22 cellular contexts compared by ENCODE assay signal in genomic region chr16:73275024-73275423, GRCh38.
DNase-seq lines count a peak whose midpoint lies in the region; ATAC-seq, FAIRE-seq and TF ChIP-seq lines count a peak whose summit lies in the region.
"Had no signal": no experiment of that assay in that cellular context is flagged by ENCODE, and none has a peak within 500 bp of the region (broad histone marks: within the 10 kb centered on the region; RNA-seq: fewer than 3 reads in every experiment).

No MANE protein-coding gene starts in this region.

- H3K9me3 Mint-ChIP-seq in activated T-helper 1 cell treated with anti-CD3 and anti-CD28 coated beads, Interleukin-12 subunit alpha, Interleukin-12 subunit beta, Interleukin-2, Interleukin-4 antibody, amounts not matched to agents 30 ng/mL and 10 ng/mL and 1 ng/mL, durations not matched to agents 14 hours and 24 hours and 36 hours, result peaks cover 12% of the 10 kb centered on the region

- DNase-seq in left colon, result no peak
- no peak for DNase-seq in activated T-helper 1 cell treated with anti-CD3 and anti-CD28 coated beads, Interleukin-12 subunit alpha, Interleukin-12 subunit beta, Interleukin-2, Interleukin-4 antibody, amounts not matched to agents 30 ng/mL and 10 ng/mL and 1 ng/mL, durations not matched to agents 14 hours and 24 hours and 36 hours (ENCODE audit: low spot score)
- no peak for DNase-seq in SK-N-DZ (ENCODE audit: low spot score)
- DNase-seq in effector CD4-positive, alpha-beta T cell, result no peak
- no peak for DNase-seq in GM12892 (ENCODE audit: insufficient read length)
- DNase-seq: ACHN; activated CD8-positive, alpha-beta memory T cell treated with anti-CD3 and anti-CD28 coated beads, Interleukin-2, amount 50 U/mL, for 48 hours; activated effector memory CD4-positive, alpha-beta T cell treated with anti-CD3 and anti-CD28 coated beads, Interleukin-2, amount 50 U/mL, for 16 hours; brain microvascular endothelial cell; GDM1; head of caudate nucleus; Karpas-422; naive thymus-derived CD8-positive, alpha-beta T cell; NCI-H187 treated with DMSO at 0.1 percent for 48 hours; ovary; stimulated activated CD4-positive, alpha-beta T cell treated with anti-CD3 and anti-CD28 coated beads, Interleukin-15, amount 100 ng/mL, for 24 hours; T-helper 2 cell had no signal

- FAIRE-seq in GM12892 (lab: Jason Lieb, UNC), result no peak

- no peaks in the 10 kb centered on the region for H3K36me3 Mint-ChIP-seq in activated T-helper 1 cell treated with anti-CD3 and anti-CD28 coated beads, Interleukin-12 subunit alpha, Interleukin-12 subunit beta, Interleukin-2, Interleukin-4 antibody, amounts not matched to agents 30 ng/mL and 10 ng/mL and 1 ng/mL, durations not matched to agents 14 hours and 24 hours and 36 hours (ENCODE audit: low read depth)
- H3K36me3 Mint-ChIP-seq: naive thymus-derived CD8-positive, alpha-beta T cell had no signal

- H3K4me3 Mint-ChIP-seq in activated T-helper 1 cell treated with anti-CD3 and anti-CD28 coated beads, Interleukin-12 subunit alpha, Interleukin-12 subunit beta, Interleukin-2, Interleukin-4 antibody, amounts not matched to agents 30 ng/mL and 10 ng/mL and 1 ng/mL, durations not matched to agents 14 hours and 24 hours and 36 hours, result no peak overlapping the region
- H3K4me3 Mint-ChIP-seq: naive thymus-derived CD8-positive, alpha-beta T cell had no signal

- peak; percentile 72 for ATAC-seq in GM18873 (IDR thresholded peaks at IDR 0.05; ENCODE audit: low FRiP score, unreplicated experiment)
- ATAC-seq in GM21528 (IDR thresholded peaks at IDR 0.05; ENCODE audit: low FRiP score, unreplicated experiment), result peak; percentile 49
- ATAC-seq in HG03025 (IDR thresholded peaks at IDR 0.05; ENCODE audit: low FRiP score, unreplicated experiment), result peak; percentile 53
- peak; percentile 75 for ATAC-seq in left colon
- ATAC-seq: left lobe of liver; naive thymus-derived CD8-positive, alpha-beta T cell; sciatic nerve had no signal

- intact Hi-C loops in left colon (cut with DNase I, micrococcal nuclease), result no loop called here
- intact Hi-C loops in activated T-helper 1 cell treated with anti-CD3 and anti-CD28 coated beads, Interleukin-12 subunit alpha, Interleukin-12 subunit beta, Interleukin-2, Interleukin-4 antibody, amounts not matched to agents 30 ng/mL and 10 ng/mL and 1 ng/mL, durations not matched to agents 14 hours and 24 hours and 36 hours (cut with micrococcal nuclease), result no loop called here

- no peak for TF ChIP-seq POLR2A in GM12892 (IDR thresholded peaks at IDR 0.05; ENCODE audit: low read depth, low read length)

- H3K4me1 Mint-ChIP-seq in activated T-helper 1 cell treated with anti-CD3 and anti-CD28 coated beads, Interleukin-12 subunit alpha, Interleukin-12 subunit beta, Interleukin-2, Interleukin-4 antibody, amounts not matched to agents 30 ng/mL and 10 ng/mL and 1 ng/mL, durations not matched to agents 14 hours and 24 hours and 36 hours (ENCODE audit: low read depth), result no peaks in the 10 kb centered on the region
- H3K4me1 Mint-ChIP-seq: naive thymus-derived CD8-positive, alpha-beta T cell had no signal

- no peak overlapping the region for H3K27ac Mint-ChIP-seq in activated T-helper 1 cell treated with anti-CD3 and anti-CD28 coated beads, Interleukin-12 subunit alpha, Interleukin-12 subunit beta, Interleukin-2, Interleukin-4 antibody, amounts not matched to agents 30 ng/mL and 10 ng/mL and 1 ng/mL, durations not matched to agents 14 hours and 24 hours and 36 hours
- H3K27ac Mint-ChIP-seq: naive thymus-derived CD8-positive, alpha-beta T cell had no signal

- H3K27me3 Mint-ChIP-seq in activated T-helper 1 cell treated with anti-CD3 and anti-CD28 coated beads, Interleukin-12 subunit alpha, Interleukin-12 subunit beta, Interleukin-2, Interleukin-4 antibody, amounts not matched to agents 30 ng/mL and 10 ng/mL and 1 ng/mL, durations not matched to agents 14 hours and 24 hours and 36 hours (ENCODE audit: insufficient read depth), result no peaks in the 10 kb centered on the region
